ENCODE assay signal across 17 cellular contexts in genomic region chr7:128352636-128353035, GRCh38. TPM values are rescaled to one million over a fixed set of nuclear protein-coding genes. Genes with fewer than 3 reads are reported as not detected.
DNase-seq lines count a peak whose midpoint lies in the region; ATAC-seq, FAIRE-seq and TF ChIP-seq lines count a peak whose summit lies in the region.
"Had no signal": no experiment of that assay in that cellular context is flagged by ENCODE, and none has a peak within 500 bp of the region (broad histone marks: within the 10 kb centered on the region; RNA-seq: fewer than 3 reads in every experiment).

No MANE protein-coding gene starts in this region.

- peak overlapping the region in 1 of 2 experiments; percentile 18; a peak in 1 of 4 replicates for H3K9ac ChIP-seq in K562 (ENCODE audit: insufficient read depth in 1 of 2, low read depth in 2 of 2, low read length in 2 of 2)
- H3K9ac ChIP-seq: KMS-11, SK-N-SH had no signal

- no TSS peak for BruUV-seq in K562 (replicated peaks; lab: Mats Ljungman, UMichigan)

- H2AFZ ChIP-seq in K562 (ENCODE audit: low read depth, low read length) = 0 out of 2 replicates have a peak overlapping the region, but pooled peaks have one; percentile 6

- intact Hi-C loops in K562 (cut with micrococcal nuclease) = no loop called here
- intact Hi-C loops in naive thymus-derived CD4-positive, alpha-beta T cell (cut with micrococcal nuclease) = loop anchor here in 1 of 2 donors (1.0 kb wide), 1 partner anchor 9 kb away; the partner anchor contains the start of gene PRRT4

- no peak for ATAC-seq in stimulated activated naive CD8-positive, alpha-beta T cell treated with anti-CD3 and anti-CD28 coated beads, Interleukin-15, amount 100 ng/mL, for 72 hours
- no peak for ATAC-seq in stimulated activated naive CD8-positive, alpha-beta T cell treated with anti-CD3 and anti-CD28 coated beads, Interleukin-15, Interleukin-2, amounts not matched to agents 100 U/mL and 50 U/mL, for 24 hours
- no peak for ATAC-seq in K562
- ATAC-seq in naive thymus-derived CD4-positive, alpha-beta T cell = no peak
- no peak for ATAC-seq in HG03095 (IDR thresholded peaks at IDR 0.05; ENCODE audit: unreplicated experiment)
- ATAC-seq in esophagus mucosa = no peak

- CTCF ChIA-PET in K562 (lab: Yijun Ruan, JAX; ENCODE audit: low intra/inter-chr PET ratio) = no interaction called here
- CTCF ChIA-PET in naive thymus-derived CD4-positive, alpha-beta T cell (lab: Charles Lee) = interaction anchor here (0.8 kb wide), 1 partner anchor 35 kb away, joined by 3 read pairs; no protein-coding TSS in a partner anchor

- H3K9me1 ChIP-seq in K562 (ENCODE audit: control insufficient read depth, insufficient read depth, low read length) = peaks cover 3% of the 10 kb centered on the region

- H3K36me3 Mint-ChIP-seq in naive thymus-derived CD4-positive, alpha-beta T cell = no peaks in the 10 kb centered on the region
- H3K36me3 Mint-ChIP-seq: activated naive CD4-positive, alpha-beta T cell treated with anti-CD3 and anti-CD28 coated beads, Interleukin-2, amount 10 ng/mL, durations not matched to agents 7 days and 5 days had no signal

- in situ Hi-C loops in K562 (cut with MboI) = no loop called here

- peak overlapping the region; percentile 43 to 56 for H3K4me3 Mint-ChIP-seq in stimulated activated naive CD8-positive, alpha-beta T cell treated with anti-CD3 and anti-CD28 coated beads, Interleukin-15, amount 100 ng/mL, for 72 hours
- H3K4me3 Mint-ChIP-seq in naive thymus-derived CD4-positive, alpha-beta T cell = peak overlapping the region; percentile 15 to 79 (median 56)
- H3K4me3 Mint-ChIP-seq: activated naive CD4-positive, alpha-beta T cell treated with anti-CD3 and anti-CD28 coated beads, Interleukin-2, amount 10 ng/mL, durations not matched to agents 7 days and 5 days; activated T-cell treated with anti-CD3 and anti-CD28 coated beads, Interleukin-2, amount 50 U/mL, for 4 hours had no signal

- H3K27ac ChIP-seq in K562 (ENCODE audit: extremely low read depth, low read depth, low read length) = no peak overlapping the region
- no peak overlapping the region for H3K27ac ChIP-seq in naive thymus-derived CD4-positive, alpha-beta T cell (ENCODE audit: low read depth, low read length)
- H3K27ac ChIP-seq: KMS-11, right lobe of liver had no signal

- H3K36me3 ChIP-seq in K562 (ENCODE audit: control insufficient read depth, insufficient read depth, low read length) = no peaks in the 10 kb centered on the region
- no peaks in the 10 kb centered on the region for H3K36me3 ChIP-seq in naive thymus-derived CD4-positive, alpha-beta T cell (ENCODE audit: control insufficient read depth in 2 of 3, insufficient read depth in 3 of 3, low read length in 3 of 3)
- H3K36me3 ChIP-seq: right lobe of liver had no signal

- peak overlapping the region in 1 of 2 donors; percentile 51 for H3K27ac Mint-ChIP-seq in stimulated activated naive CD8-positive, alpha-beta T cell treated with anti-CD3 and anti-CD28 coated beads, Interleukin-15, amount 100 ng/mL, for 72 hours
- no peak overlapping the region for H3K27ac Mint-ChIP-seq in naive thymus-derived CD4-positive, alpha-beta T cell
- H3K27ac Mint-ChIP-seq: activated naive CD4-positive, alpha-beta T cell treated with anti-CD3 and anti-CD28 coated beads, Interleukin-2, amount 10 ng/mL, durations not matched to agents 7 days and 5 days had no signal

- H3K9me3 ChIP-seq in K562 (replicated peaks; ENCODE audit: control insufficient read depth, insufficient read depth, low read depth, low read length) = no peaks in the 10 kb centered on the region
- no peaks in the 10 kb centered on the region for H3K9me3 ChIP-seq in naive thymus-derived CD4-positive, alpha-beta T cell (ENCODE audit: control insufficient read depth in 2 of 3, low read length in 3 of 3)
- H3K9me3 ChIP-seq: right lobe of liver, SK-N-SH had no signal

- no peak for DNase-seq in stimulated activated naive CD8-positive, alpha-beta T cell treated with anti-CD3 and anti-CD28 coated beads, Interleukin-15, amount 100 ng/mL, for 72 hours
- no peak for DNase-seq in stimulated activated naive CD8-positive, alpha-beta T cell treated with anti-CD3 and anti-CD28 coated beads, Interleukin-15, Interleukin-2, amounts not matched to agents 100 U/mL and 50 U/mL, for 24 hours
- peak in 3 of 4 experiments; percentile 30 to 63 (median 56) for DNase-seq in K562 (ENCODE audit: extremely low read depth in 1 of 4, low spot score in 3 of 4)
- no peak for DNase-seq in naive thymus-derived CD4-positive, alpha-beta T cell
- DNase-seq in cortex of kidney (lab: John Stamatoyannopoulos, UW) = no peak
- DNase-seq: cerebellar nuclear complex, hippocampal formation had no signal

- no peak for TF ChIP-seq POLR2A in K562 (conservative IDR thresholded peaks at IDR 0.05)

- WGBS in K562 (ENCODE audit: insufficient coverage, low coverage, missing lambda C conversion rate) = 7% methylated on average over 8 of the region's 8 CpGs

- TF ChIP-seq RAD21 in K562 (CRISPR knock-in tag; conservative IDR thresholded peaks at IDR 0.05 in 1 of 2, IDR thresholded peaks at IDR 0.05 in 1 of 2) = no peak

- no peaks in the 10 kb centered on the region for H4K20me1 ChIP-seq in K562 (replicated peaks; ENCODE audit: control insufficient read depth, insufficient read depth, low read length)

- POLR2A ChIA-PET in K562 (lab: Yijun Ruan, JAX) = interaction anchor here (0.5 to 1.1 kb wide), 2 partner anchors 9 to 358 kb away, joined by 3 to 4 read pairs; partner anchors contain the start of gene RBM28
- POLR2A ChIA-PET in naive thymus-derived CD4-positive, alpha-beta T cell (lab: Charles Lee) = interaction anchor here (1.1 kb wide), 1 partner anchor 29 kb away, joined by 3 read pairs; no protein-coding TSS in a partner anchor

- peaks cover 2 to 30% of the 10 kb centered on the region in 2 experiments; a peak in 3 of 5 replicates for H3K27me3 ChIP-seq in K562 (ENCODE audit: control insufficient read depth in 2 of 2, insufficient read depth in 2 of 2, low read length in 2 of 2)
- H3K27me3 ChIP-seq in naive thymus-derived CD4-positive, alpha-beta T cell (ENCODE audit: control insufficient read depth in 2 of 2, insufficient read depth in 2 of 2, low read length in 2 of 2) = no peaks in the 10 kb centered on the region

- no peaks in the 10 kb centered on the region for H3K9me3 Mint-ChIP-seq in stimulated activated naive CD8-positive, alpha-beta T cell treated with anti-CD3 and anti-CD28 coated beads, Interleukin-15, amount 100 ng/mL, for 72 hours
- no peaks in the 10 kb centered on the region for H3K9me3 Mint-ChIP-seq in naive thymus-derived CD4-positive, alpha-beta T cell
- H3K9me3 Mint-ChIP-seq: activated naive CD4-positive, alpha-beta T cell treated with anti-CD3 and anti-CD28 coated beads, Interleukin-2, amount 10 ng/mL, durations not matched to agents 7 days and 5 days; activated T-cell treated with anti-CD3 and anti-CD28 coated beads, Interleukin-2, amount 50 U/mL, for 4 hours had no signal

- TF ChIP-seq EP300 in K562 (IDR thresholded peaks at IDR 0.05; ENCODE audit: low read length) = no peak

- FAIRE-seq in K562 (lab: Jason Lieb, UNC) = no peak
- FAIRE-seq: G401.6, HTR-8/SVneo, keratinocyte had no signal

- peaks cover 12 to 20% of the 10 kb centered on the region in 2 experiments for H3K4me1 ChIP-seq in K562 (replicated peaks in 1 of 2; ENCODE audit: control insufficient read depth in 2 of 2, insufficient read depth in 2 of 2, low read length in 2 of 2)
- no peaks in the 10 kb centered on the region for H3K4me1 ChIP-seq in naive thymus-derived CD4-positive, alpha-beta T cell (ENCODE audit: control insufficient read depth in 2 of 2, insufficient read depth in 2 of 2, low read length in 2 of 2)

- H3K4me1 Mint-ChIP-seq in stimulated activated naive CD8-positive, alpha-beta T cell treated with anti-CD3 and anti-CD28 coated beads, Interleukin-15, amount 100 ng/mL, for 72 hours = peaks cover 5% of the 10 kb centered on the region
- H3K4me1 Mint-ChIP-seq in naive thymus-derived CD4-positive, alpha-beta T cell = peaks cover 0 to 9% (median 8%) of the 10 kb centered on the region in 7 donors

- TF ChIP-seq CTCF in K562 (IDR thresholded peaks at IDR 0.05 in 2 of 3, conservative IDR thresholded peaks at IDR 0.05 in 1 of 3; ENCODE audit: insufficient read depth in 2 of 3, low read depth in 1 of 3, low read length in 3 of 3) = no peak

- peak overlapping the region; percentile 49; the same call in 1 of the 2 replicates for H3K4me2 ChIP-seq in K562 (ENCODE audit: insufficient read depth, low read length)
- H3K4me2 ChIP-seq: KMS-11, SK-N-SH had no signal

- H3K27me3 Mint-ChIP-seq in stimulated activated naive CD8-positive, alpha-beta T cell treated with anti-CD3 and anti-CD28 coated beads, Interleukin-15, amount 100 ng/mL, for 72 hours = peaks cover 60% of the 10 kb centered on the region
- peaks cover 21 to 68% (median 22%) of the 10 kb centered on the region in 5 donors for H3K27me3 Mint-ChIP-seq in naive thymus-derived CD4-positive, alpha-beta T cell

- H3K79me2 ChIP-seq in K562 (ENCODE audit: control insufficient read depth, insufficient read depth, low read length) = no peaks in the 10 kb centered on the region

- no peak overlapping the region for H3K4me3 ChIP-seq in K562
- H3K4me3 ChIP-seq in naive thymus-derived CD4-positive, alpha-beta T cell (ENCODE audit: low read length) = no peak overlapping the region

RNA-seq across cellular contexts. Expression of gene PRRT4, which starts 8.9 kb away (rescaled TPM):
- 0.16 TPM in 1 of 2 replicates, not detected in the other for total RNA-seq in K562 (2011; cell fraction: chromatin; rRNA removed; ENCODE audit: low replicate concordance)
- not detected in 2 replicates for total RNA-seq in K562 (2011; cell fraction: nucleolus; rRNA removed)
- not detected in 2 replicates for total RNA-seq in K562 (2011; cell fraction: nucleoplasm; rRNA removed)
- total RNA-seq in K562 (2014; rRNA removed) (0.04 TPM in 1 of 2 replicates, not detected in the other), K562 (2014; rRNA removed; fragmentation: Illumina TruSeq; extraction: Trizol) (not detected in 2 replicates), K562 (2015; rRNA removed; fragmentation: Illumina TruSeq; extraction: Trizol) (not detected in 2 replicates), K562 (2021) (not detected in 2 replicates), esophagus mucosa (1.3 TPM)
- polyA plus RNA-seq in K562 (2011; rRNA removed) (0.09 TPM in 1 of 2 replicates, not detected in the other), K562 (2014; fragmentation: Illumina TruSeq; extraction: Trizol) (not detected in 2 replicates), K562 (2014; fragmentation: Nextera tagmentation; extraction: Ambion mirVana) (not detected), K562 (2014; rRNA removed) (not detected in 2 replicates)
- 0.09 and 0.19 TPM in 2 replicates for polyA plus RNA-seq in K562 (2011; cell fraction: cytosol; rRNA removed)
- polyA plus RNA-seq in K562 (2011; cell fraction: nucleus; rRNA removed) = 0.24 and 0.48 TPM in 2 replicates
- polyA plus RNA-seq in K562 (2012) = not detected in 2 replicates
- polyA minus RNA-seq in K562 (2011; rRNA and poly(A)+ RNA removed) = not detected in 2 replicates
- not detected in 2 replicates for polyA minus RNA-seq in K562 (2011; cell fraction: cytosol; rRNA and poly(A)+ RNA removed)
- not detected in 2 replicates for polyA minus RNA-seq in K562 (2011; cell fraction: nucleus; rRNA and poly(A)+ RNA removed)
- 1 to 10 TPM in 1 of 5 experiments, under 1 TPM in 3, not detected in 1; 0.49 to 1.1 (median 0.58) TPM for total RNA-seq in naive thymus-derived CD4-positive, alpha-beta T cell
- under 1 TPM in 1 of 2 donors, not detected in 1; 0.27 TPM for polyA plus RNA-seq in naive thymus-derived CD4-positive, alpha-beta T cell

RNA-seq across cellular contexts. Expression of gene RBM28, which starts 8.9 kb away (rescaled TPM):
- 118 and 308 TPM in 2 replicates for total RNA-seq in K562 (2011; cell fraction: chromatin; rRNA removed; ENCODE audit: low replicate concordance)
- 64.4 and 65.7 TPM in 2 replicates for total RNA-seq in K562 (2011; cell fraction: nucleolus; rRNA removed)
- total RNA-seq in K562 (2011; cell fraction: nucleoplasm; rRNA removed) = 89.0 and 98.2 TPM in 2 replicates
- total RNA-seq in K562 (2014; rRNA removed) (123 and 127 TPM in 2 replicates), K562 (2014; rRNA removed; fragmentation: Illumina TruSeq; extraction: Trizol) (138 and 165 TPM in 2 replicates), K562 (2015; rRNA removed; fragmentation: Illumina TruSeq; extraction: Trizol) (128 and 141 TPM in 2 replicates), K562 (2021) (146 and 157 TPM in 2 replicates), esophagus mucosa (23.3 TPM)
- polyA plus RNA-seq in K562 (2011; rRNA removed) (74.9 and 112 TPM in 2 replicates), K562 (2014; fragmentation: Illumina TruSeq; extraction: Trizol) (133 and 148 TPM in 2 replicates), K562 (2014; fragmentation: Nextera tagmentation; extraction: Ambion mirVana) (100 to 1,000 TPM in 1 of 2 experiments, 10 to 100 TPM in 1; 65.8 to 122 TPM), K562 (2014; rRNA removed) (139 and 213 TPM in 2 replicates)
- 24.3 and 28.4 TPM in 2 replicates for polyA plus RNA-seq in K562 (2011; cell fraction: cytosol; rRNA removed)
- 226 and 227 TPM in 2 replicates for polyA plus RNA-seq in K562 (2011; cell fraction: nucleus; rRNA removed)
- 70.1 and 117 TPM in 2 replicates for polyA plus RNA-seq in K562 (2012)
- polyA minus RNA-seq in K562 (2011; rRNA and poly(A)+ RNA removed) = 67.2 and 67.5 TPM in 2 replicates
- 37.2 and 38.0 TPM in 2 replicates for polyA minus RNA-seq in K562 (2011; cell fraction: cytosol; rRNA and poly(A)+ RNA removed)
- 31.8 and 54.4 TPM in 2 replicates for polyA minus RNA-seq in K562 (2011; cell fraction: nucleus; rRNA and poly(A)+ RNA removed)
- 10 to 100 TPM; 30.1 to 51.0 (median 43.5) TPM for total RNA-seq in naive thymus-derived CD4-positive, alpha-beta T cell
- polyA plus RNA-seq in naive thymus-derived CD4-positive, alpha-beta T cell = 1 to 10 TPM; 9.0 to 9.4 TPM

RNA-seq across cellular contexts. Expression of gene IMPDH1, which starts 57.1 kb away (rescaled TPM):
- total RNA-seq in K562 (2011; cell fraction: chromatin; rRNA removed; ENCODE audit: low replicate concordance) = 140 and 407 TPM in 2 replicates
- total RNA-seq in K562 (2011; cell fraction: nucleolus; rRNA removed) = 199 and 212 TPM in 2 replicates
- 141 and 147 TPM in 2 replicates for total RNA-seq in K562 (2011; cell fraction: nucleoplasm; rRNA removed)
- total RNA-seq in K562 (2014; rRNA removed) (86.8 and 118 TPM in 2 replicates), K562 (2014; rRNA removed; fragmentation: Illumina TruSeq; extraction: Trizol) (29.0 and 42.9 TPM in 2 replicates), K562 (2015; rRNA removed; fragmentation: Illumina TruSeq; extraction: Trizol) (60.6 and 64.3 TPM in 2 replicates), K562 (2021) (118 TPM in 2 replicates), esophagus mucosa (38.5 TPM)
- polyA plus RNA-seq in K562 (2011; rRNA removed) (54.9 and 72.4 TPM in 2 replicates), K562 (2014; fragmentation: Illumina TruSeq; extraction: Trizol) (59.8 and 76.3 TPM in 2 replicates), K562 (2014; fragmentation: Nextera tagmentation; extraction: Ambion mirVana) (1 to 10 TPM in 1 of 2 experiments, under 1 TPM in 1; 0.80 to 2.1 TPM), K562 (2014; rRNA removed) (84.7 and 89.0 TPM in 2 replicates)
- 54.0 and 156 TPM in 2 replicates for polyA plus RNA-seq in K562 (2011; cell fraction: cytosol; rRNA removed)
- 208 and 316 TPM in 2 replicates for polyA plus RNA-seq in K562 (2011; cell fraction: nucleus; rRNA removed)
- 79.3 and 81.1 TPM in 2 replicates for polyA plus RNA-seq in K562 (2012)
- 24.1 and 78.3 TPM in 2 replicates for polyA minus RNA-seq in K562 (2011; rRNA and poly(A)+ RNA removed)
- polyA minus RNA-seq in K562 (2011; cell fraction: cytosol; rRNA and poly(A)+ RNA removed) = 48.6 and 69.1 TPM in 2 replicates
- 81.0 and 88.0 TPM in 2 replicates for polyA minus RNA-seq in K562 (2011; cell fraction: nucleus; rRNA and poly(A)+ RNA removed)
- 10 to 100 TPM; 36.5 to 92.0 (median 44.4) TPM for total RNA-seq in naive thymus-derived CD4-positive, alpha-beta T cell
- 10 to 100 TPM; 33.7 to 48.1 TPM for polyA plus RNA-seq in naive thymus-derived CD4-positive, alpha-beta T cell

Comparison
In these comparisons a context has a peak if more than half of its experiments do, and no peak if none do; other contexts are left out.
1. DNase-seq: peak in K562 (3 of 4); none in stimulated activated naive CD8-positive, alpha-beta T cell treated with anti-CD3 and anti-CD28 coated beads, Interleukin-15, amount 100 ng/mL, for 72 hours (0 of 2), stimulated activated naive CD8-positive, alpha-beta T cell treated with anti-CD3 and anti-CD28 coated beads, Interleukin-15, Interleukin-2, amounts not matched to agents 100 U/mL and 50 U/mL, for 24 hours (single experiment), naive thymus-derived CD4-positive, alpha-beta T cell (0 of 9) and cortex of kidney (single experiment).